In the genomic region with DNA sequence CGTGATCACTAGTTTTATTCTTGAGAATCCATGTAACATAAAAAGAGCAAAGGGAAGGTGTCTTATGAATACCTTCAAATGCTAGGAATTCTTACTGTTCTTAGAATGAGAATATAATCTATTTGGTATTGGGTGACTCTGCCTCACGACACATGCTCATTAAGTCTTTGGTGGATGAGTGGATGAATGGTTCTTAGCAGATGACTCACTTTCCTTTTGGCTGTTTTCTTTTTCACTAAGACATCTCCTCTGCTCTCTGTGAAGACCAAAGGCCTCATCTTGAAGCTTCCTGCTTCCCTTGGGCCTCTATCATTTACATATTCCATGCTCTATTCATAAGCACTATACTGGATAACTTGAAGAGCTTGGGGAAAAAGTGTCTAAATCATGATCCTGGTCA, we compare ENCODE assay signal across 19 cellular contexts.
DNase-seq lines count a peak whose midpoint lies in the region; ATAC-seq and TF ChIP-seq lines count a peak whose summit lies in the region.
"Had no signal": no experiment of that assay in that cellular context is flagged by ENCODE, and none has a peak within 500 bp of the region (broad histone marks: within the 10 kb centered on the region; RNA-seq: fewer than 3 reads in every experiment).

No MANE protein-coding gene starts in this region.

- H2AFZ ChIP-seq in MM.1S (ENCODE audit: low read length): no peak overlapping the region
- no peak overlapping the region for H2AFZ ChIP-seq in neural progenitor cell (replicated peaks)
- H2AFZ ChIP-seq: PC-9 had no signal

- H3K9me3 Mint-ChIP-seq in neural progenitor cell (peaks cover 4% of the 10 kb centered on the region), Caco-2 (ENCODE audit: unreplicated experiment) (peaks cover 9% of the 10 kb centered on the region)
- peaks cover 0 to 11% of the 10 kb centered on the region in 2 donors for H3K9me3 Mint-ChIP-seq in stimulated activated naive CD8-positive, alpha-beta T cell treated with anti-CD3 and anti-CD28 coated beads, Interleukin-15, amount 100 ng/mL, for 72 hours

- BruUV-seq in Caco-2 (replicated peaks; lab: Mats Ljungman, UMichigan): no TSS peak

- peaks cover 7% of the 10 kb centered on the region; the same call in 1 of the 2 replicates for H3F3A ChIP-seq in MM.1S (ENCODE audit: insufficient read depth, low read length)
- peaks cover 12% of the 10 kb centered on the region for H3F3A ChIP-seq in neural progenitor cell (ENCODE audit: low read depth)

- H3K27me3 ChIP-seq in MM.1S (replicated peaks; ENCODE audit: insufficient read depth, low read length): no peaks in the 10 kb centered on the region
- H3K27me3 ChIP-seq in neural progenitor cell: no peaks in the 10 kb centered on the region
- H3K27me3 ChIP-seq in Caco-2 (replicated peaks; ENCODE audit: control insufficient read depth, insufficient read depth, low read length): no peaks in the 10 kb centered on the region
- H3K27me3 ChIP-seq: heart left ventricle, right lobe of liver had no signal

- intact Hi-C loops in Caco-2 (cut with micrococcal nuclease; ENCODE audit: unreplicated experiment): no loop called here

- H3K4me2 ChIP-seq in MM.1S (ENCODE audit: low read depth, low read length) (peak overlapping the region; percentile 54; the same call in 1 of the 2 replicates), neural progenitor cell (peak overlapping the region; percentile 28)
- H3K4me2 ChIP-seq: PC-9 had no signal

- peak; percentile 82 for DNase-seq in EH (ENCODE audit: low read depth)
- DNase-seq in MM.1S: no peak
- peak; percentile 47 for DNase-seq in choroid plexus epithelial cell (ENCODE audit: low read depth)
- DNase-seq in neural progenitor cell (ENCODE audit: low spot score): no peak
- no peak for DNase-seq in Caco-2
- no peak for DNase-seq in GOT3 (lab: John Stamatoyannopoulos, UW)
- no peak for DNase-seq in stimulated activated CD4-positive, alpha-beta T cell treated with anti-CD3 and anti-CD28 coated beads, Interleukin-12 subunit alpha, Interleukin-12 subunit beta, amount 100 ng/mL, for 4 hours
- no peak for DNase-seq in stimulated activated naive CD8-positive, alpha-beta T cell treated with anti-CD3 and anti-CD28 coated beads, Interleukin-15, amount 100 ng/mL, for 72 hours
- DNase-seq: activated T-cell treated with anti-CD3 and anti-CD28 coated beads, Interleukin-2, amount 50 U/mL, for 48 hours; anterior cingulate cortex; CD4-positive, alpha-beta T cell; heart left ventricle; naive B cell; NCI-H1048; NCI-H2227 treated with DMSO at 0.1 percent for 48 hours; PC-9; right lobe of liver; stimulated activated naive CD4-positive, alpha-beta T cell treated with Interleukin-2 at 50 U/mL for 16 hours had no signal

- no peaks in the 10 kb centered on the region for H3K9me2 ChIP-seq in MM.1S (replicated peaks; ENCODE audit: insufficient read depth, low read length)

- no peak overlapping the region for H3K27ac Mint-ChIP-seq in neural progenitor cell
- H3K27ac Mint-ChIP-seq in Caco-2 (ENCODE audit: unreplicated experiment): no peak overlapping the region
- no peak overlapping the region for H3K27ac Mint-ChIP-seq in stimulated activated naive CD8-positive, alpha-beta T cell treated with anti-CD3 and anti-CD28 coated beads, Interleukin-15, amount 100 ng/mL, for 72 hours
- H3K27ac Mint-ChIP-seq: CD4-positive, alpha-beta T cell had no signal

- no peak overlapping the region for H3K4me3 ChIP-seq in MM.1S (ENCODE audit: low read length)
- no peak overlapping the region for H3K4me3 ChIP-seq in choroid plexus epithelial cell (ENCODE audit: low read depth, low read length)
- no peak overlapping the region for H3K4me3 ChIP-seq in neural progenitor cell
- H3K4me3 ChIP-seq in Caco-2 (ENCODE audit: low read depth, low read length): no peak overlapping the region
- H3K4me3 ChIP-seq: heart left ventricle, PC-9, right lobe of liver had no signal

- H3K4me1 Mint-ChIP-seq in neural progenitor cell (peaks cover 20% of the 10 kb centered on the region), Caco-2 (ENCODE audit: low read depth, unreplicated experiment) (no peaks in the 10 kb centered on the region)
- no peaks in the 10 kb centered on the region for H3K4me1 Mint-ChIP-seq in stimulated activated naive CD8-positive, alpha-beta T cell treated with anti-CD3 and anti-CD28 coated beads, Interleukin-15, amount 100 ng/mL, for 72 hours
- H3K4me1 Mint-ChIP-seq: naive B cell had no signal

- no peak overlapping the region for H3K27ac ChIP-seq in MM.1S (ENCODE audit: low read length)
- no peak overlapping the region for H3K27ac ChIP-seq in neural progenitor cell
- H3K27ac ChIP-seq: heart left ventricle, PC-9, right lobe of liver had no signal

- TF ChIP-seq CTCF in MM.1S (IDR thresholded peaks at IDR 0.05; ENCODE audit: low read length): no peak
- no peak for TF ChIP-seq CTCF in choroid plexus epithelial cell (conservative IDR thresholded peaks at IDR 0.05; ENCODE audit: low read depth, low read length)
- no peak for TF ChIP-seq CTCF in neural progenitor cell (IDR thresholded peaks at IDR 0.05)
- no peak for TF ChIP-seq CTCF in Caco-2 (IDR thresholded peaks at IDR 0.05; ENCODE audit: insufficient read depth in 1 of 2, low read depth in 1 of 2, low read length in 1 of 2, severe bottlenecking in 1 of 2, unreplicated experiment in 1 of 2)

- H3K79me2 ChIP-seq in MM.1S (ENCODE audit: low read length) (no peaks in the 10 kb centered on the region), neural progenitor cell (ENCODE audit: low read depth) (no peaks in the 10 kb centered on the region)

- H3K36me3 ChIP-seq in MM.1S (replicated peaks; ENCODE audit: insufficient read depth, low read length): no peaks in the 10 kb centered on the region
- H3K36me3 ChIP-seq in neural progenitor cell: no peaks in the 10 kb centered on the region
- H3K36me3 ChIP-seq in Caco-2 (ENCODE audit: control insufficient read depth, insufficient read depth, low read length): no peaks in the 10 kb centered on the region
- H3K36me3 ChIP-seq: heart left ventricle, right lobe of liver had no signal

- H3K9ac ChIP-seq in MM.1S (ENCODE audit: low read length) (no peak overlapping the region), neural progenitor cell (no peak overlapping the region)

- H3K4me1 ChIP-seq in MM.1S (ENCODE audit: low read length): peaks cover 8% of the 10 kb centered on the region; the same call in 1 of the 2 replicates
- peaks cover 32% of the 10 kb centered on the region for H3K4me1 ChIP-seq in neural progenitor cell
- H3K4me1 ChIP-seq in Caco-2: no peaks in the 10 kb centered on the region
- H3K4me1 ChIP-seq: heart left ventricle had no signal

- POLR2A ChIA-PET in Caco-2 (lab: Charles Lee): no interaction called here

- CTCF ChIA-PET in Caco-2 (lab: Charles Lee): no interaction called here

- ATAC-seq in stimulated activated naive CD8-positive, alpha-beta T cell treated with anti-CD3 and anti-CD28 coated beads, Interleukin-15, amount 100 ng/mL, for 72 hours: no peak
- ATAC-seq: heart left ventricle, left lobe of liver, right lobe of liver had no signal

- no peaks in the 10 kb centered on the region for H3K27me3 Mint-ChIP-seq in neural progenitor cell (ENCODE audit: insufficient read depth, low read depth)
- H3K27me3 Mint-ChIP-seq in Caco-2 (ENCODE audit: insufficient read depth, unreplicated experiment): no peaks in the 10 kb centered on the region
- H3K27me3 Mint-ChIP-seq in stimulated activated naive CD8-positive, alpha-beta T cell treated with anti-CD3 and anti-CD28 coated beads, Interleukin-15, amount 100 ng/mL, for 72 hours: no peaks in the 10 kb centered on the region
- H3K27me3 Mint-ChIP-seq: CD4-positive, alpha-beta T cell had no signal

- no peaks in the 10 kb centered on the region for H3K36me3 Mint-ChIP-seq in neural progenitor cell
- H3K36me3 Mint-ChIP-seq in Caco-2 (ENCODE audit: insufficient read depth, unreplicated experiment): no peaks in the 10 kb centered on the region

- H3K9me3 ChIP-seq in MM.1S (replicated peaks; ENCODE audit: insufficient read depth, low read length) (no peaks in the 10 kb centered on the region), neural progenitor cell (ENCODE audit: low read depth) (no peaks in the 10 kb centered on the region), Caco-2 (no peaks in the 10 kb centered on the region)
- H3K9me3 ChIP-seq: right lobe of liver had no signal

- H3K4me3 Mint-ChIP-seq in neural progenitor cell: no peak overlapping the region
- no peak overlapping the region for H3K4me3 Mint-ChIP-seq in Caco-2 (ENCODE audit: unreplicated experiment)
- no peak overlapping the region for H3K4me3 Mint-ChIP-seq in stimulated activated naive CD8-positive, alpha-beta T cell treated with anti-CD3 and anti-CD28 coated beads, Interleukin-15, amount 100 ng/mL, for 72 hours
- H3K4me3 Mint-ChIP-seq: CD4-positive, alpha-beta T cell; naive B cell had no signal

- H4K20me1 ChIP-seq in MM.1S (ENCODE audit: insufficient read depth, low read length): no peaks in the 10 kb centered on the region
- no peaks in the 10 kb centered on the region for H4K20me1 ChIP-seq in neural progenitor cell (ENCODE audit: low read depth)

Comparison
In these comparisons a context has a peak if more than half of its experiments do, and no peak if none do; other contexts are left out.
1. DNase-seq: peak in EH (single experiment) and choroid plexus epithelial cell (single experiment); none in MM.1S (single experiment), neural progenitor cell (single experiment), Caco-2 (0 of 2), GOT3 (single experiment), stimulated activated CD4-positive, alpha-beta T cell treated with anti-CD3 and anti-CD28 coated beads, Interleukin-12 subunit alpha, Interleukin-12 subunit beta, amount 100 ng/mL, for 4 hours (single experiment) and stimulated activated naive CD8-positive, alpha-beta T cell treated with anti-CD3 and anti-CD28 coated beads, Interleukin-15, amount 100 ng/mL, for 72 hours (0 of 2).